ENCODE assay signal across 1 cellular context in genomic region chr14:37172024-37172869, GRCh38.
TF ChIP-seq lines count a peak whose summit lies in the region.

Gene SLC25A21, minus strand, starts transcription at chr14:37172606.

TF ChIP-seq in HepG2, 621 proteins besides CTCF, POLR2A, EP300 and RAD21 (continued from another document and continues in another):
- TF ChIP-seq, protein P1, sequence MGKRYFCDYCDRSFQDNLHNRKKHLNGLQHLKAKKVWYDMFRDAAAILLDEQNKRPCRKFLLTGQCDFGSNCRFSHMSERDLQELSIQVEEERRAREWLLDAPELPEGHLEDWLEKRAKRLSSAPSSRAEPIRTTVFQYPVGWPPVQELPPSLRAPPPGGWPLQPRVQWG (CRISPR knock-in tag; IDR thresholded peaks at IDR 0.05; ENCODE audit: borderline replicate concordance, low read depth) = 0 out of 2 replicates have a peak, but pooled peaks have one; percentile 94
- peak; percentile 78; the same call in 1 of the 2 replicates for TF ChIP-seq GFI1 (CRISPR knock-in tag; IDR thresholded peaks at IDR 0.05; ENCODE audit: borderline replicate concordance)
- peak; percentile 66 for TF ChIP-seq PAXIP1 (CRISPR knock-in tag; conservative IDR thresholded peaks at IDR 0.05)
- peak; percentile 62 for TF ChIP-seq GATA4 (IDR thresholded peaks at IDR 0.05; ENCODE audit: borderline replicate concordance, low read depth)
- TF ChIP-seq, protein P2, sequence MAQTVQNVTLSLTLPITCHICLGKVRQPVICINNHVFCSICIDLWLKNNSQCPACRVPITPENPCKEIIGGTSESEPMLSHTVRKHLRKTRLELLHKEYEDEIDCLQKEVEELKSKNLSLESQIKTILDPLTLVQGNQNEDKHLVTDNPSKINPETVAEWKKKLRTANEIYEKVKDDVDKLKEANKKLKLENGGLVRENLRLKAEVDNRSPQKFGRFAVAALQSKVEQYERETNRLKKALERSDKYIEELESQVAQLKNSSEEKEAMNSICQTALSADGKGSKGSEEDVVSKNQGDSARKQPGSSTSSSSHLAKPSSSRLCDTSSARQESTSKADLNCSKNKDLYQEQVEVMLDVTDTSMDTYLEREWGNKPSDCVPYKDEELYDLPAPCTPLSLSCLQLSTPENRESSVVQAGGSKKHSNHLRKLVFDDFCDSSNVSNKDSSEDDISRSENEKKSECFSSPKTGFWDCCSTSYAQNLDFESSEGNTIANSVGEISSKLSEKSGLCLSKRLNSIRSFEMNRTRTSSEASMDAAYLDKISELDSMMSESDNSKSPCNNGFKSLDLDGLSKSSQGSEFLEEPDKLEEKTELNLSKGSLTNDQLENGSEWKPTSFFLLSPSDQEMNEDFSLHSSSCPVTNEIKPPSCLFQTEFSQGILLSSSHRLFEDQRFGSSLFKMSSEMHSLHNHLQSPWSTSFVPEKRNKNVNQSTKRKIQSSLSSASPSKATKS (CRISPR knock-in tag; IDR thresholded peaks at IDR 0.05) = peak; percentile 50; the same call in 1 of the 2 replicates
- TF ChIP-seq, protein P3, sequence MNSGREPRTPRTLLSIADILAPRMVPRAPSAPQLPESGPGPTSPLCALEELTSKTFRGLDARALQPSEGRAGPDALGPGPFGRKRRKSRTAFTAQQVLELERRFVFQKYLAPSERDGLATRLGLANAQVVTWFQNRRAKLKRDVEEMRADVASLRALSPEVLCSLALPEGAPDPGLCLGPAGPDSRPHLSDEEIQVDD (CRISPR knock-in tag; IDR thresholded peaks at IDR 0.05; ENCODE audit: borderline replicate concordance) = peak; percentile 98
- TF ChIP-seq TFDP2 (CRISPR knock-in tag; IDR thresholded peaks at IDR 0.05) = peak; percentile 93
- TF ChIP-seq CBX1 (IDR thresholded peaks at IDR 0.05; ENCODE audit: low read depth) = peak; percentile 98
- TF ChIP-seq, protein P4, sequence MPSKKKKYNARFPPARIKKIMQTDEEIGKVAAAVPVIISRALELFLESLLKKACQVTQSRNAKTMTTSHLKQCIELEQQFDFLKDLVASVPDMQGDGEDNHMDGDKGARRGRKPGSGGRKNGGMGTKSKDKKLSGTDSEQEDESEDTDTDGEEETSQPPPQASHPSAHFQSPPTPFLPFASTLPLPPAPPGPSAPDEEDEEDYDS (CRISPR knock-in tag; IDR thresholded peaks at IDR 0.05) = peak; percentile 69
- TF ChIP-seq, protein P5, sequence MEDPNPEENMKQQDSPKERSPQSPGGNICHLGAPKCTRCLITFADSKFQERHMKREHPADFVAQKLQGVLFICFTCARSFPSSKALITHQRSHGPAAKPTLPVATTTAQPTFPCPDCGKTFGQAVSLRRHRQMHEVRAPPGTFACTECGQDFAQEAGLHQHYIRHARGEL (CRISPR knock-in tag; IDR thresholded peaks at IDR 0.05) = peak; percentile 74; the same call in 1 of the 2 replicates
- TF ChIP-seq NFKBIZ (CRISPR knock-in tag; IDR thresholded peaks at IDR 0.05) = peak; percentile 82
- TF ChIP-seq FOXM1 (CRISPR knock-in tag; IDR thresholded peaks at IDR 0.05) = peak; percentile 78
- no peak; a peak in 1 of 4 replicates for TF ChIP-seq MAFK (conservative IDR thresholded peaks at IDR 0.05 in 1 of 2, IDR thresholded peaks at IDR 0.05 in 1 of 2; ENCODE audit: low read length in 2 of 2)
- TF ChIP-seq HMGA1 (CRISPR knock-in tag; conservative IDR thresholded peaks at IDR 0.05) = no peak
- TF ChIP-seq, protein P6, sequence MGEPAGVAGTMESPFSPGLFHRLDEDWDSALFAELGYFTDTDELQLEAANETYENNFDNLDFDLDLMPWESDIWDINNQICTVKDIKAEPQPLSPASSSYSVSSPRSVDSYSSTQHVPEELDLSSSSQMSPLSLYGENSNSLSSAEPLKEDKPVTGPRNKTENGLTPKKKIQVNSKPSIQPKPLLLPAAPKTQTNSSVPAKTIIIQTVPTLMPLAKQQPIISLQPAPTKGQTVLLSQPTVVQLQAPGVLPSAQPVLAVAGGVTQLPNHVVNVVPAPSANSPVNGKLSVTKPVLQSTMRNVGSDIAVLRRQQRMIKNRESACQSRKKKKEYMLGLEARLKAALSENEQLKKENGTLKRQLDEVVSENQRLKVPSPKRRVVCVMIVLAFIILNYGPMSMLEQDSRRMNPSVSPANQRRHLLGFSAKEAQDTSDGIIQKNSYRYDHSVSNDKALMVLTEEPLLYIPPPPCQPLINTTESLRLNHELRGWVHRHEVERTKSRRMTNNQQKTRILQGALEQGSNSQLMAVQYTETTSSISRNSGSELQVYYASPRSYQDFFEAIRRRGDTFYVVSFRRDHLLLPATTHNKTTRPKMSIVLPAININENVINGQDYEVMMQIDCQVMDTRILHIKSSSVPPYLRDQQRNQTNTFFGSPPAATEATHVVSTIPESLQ (CRISPR knock-in tag; conservative IDR thresholded peaks at IDR 0.05) = 0 out of 2 replicates have a peak, but pooled peaks have one; percentile 43
- TF ChIP-seq ZNF574 (CRISPR knock-in tag; IDR thresholded peaks at IDR 0.05) = peak; percentile 95
- TF ChIP-seq, protein P7, sequence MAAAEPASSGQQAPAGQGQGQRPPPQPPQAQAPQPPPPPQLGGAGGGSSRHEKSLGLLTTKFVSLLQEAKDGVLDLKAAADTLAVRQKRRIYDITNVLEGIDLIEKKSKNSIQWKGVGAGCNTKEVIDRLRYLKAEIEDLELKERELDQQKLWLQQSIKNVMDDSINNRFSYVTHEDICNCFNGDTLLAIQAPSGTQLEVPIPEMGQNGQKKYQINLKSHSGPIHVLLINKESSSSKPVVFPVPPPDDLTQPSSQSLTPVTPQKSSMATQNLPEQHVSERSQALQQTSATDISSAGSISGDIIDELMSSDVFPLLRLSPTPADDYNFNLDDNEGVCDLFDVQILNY (CRISPR knock-in tag; conservative IDR thresholded peaks at IDR 0.05) = peak; percentile 81
- TF ChIP-seq ZNF512B (CRISPR knock-in tag; IDR thresholded peaks at IDR 0.05; ENCODE audit: borderline replicate concordance) = peak; percentile 96
- TF ChIP-seq SIX4 (CRISPR knock-in tag; IDR thresholded peaks at IDR 0.05) = no peak
- TF ChIP-seq, protein P8, sequence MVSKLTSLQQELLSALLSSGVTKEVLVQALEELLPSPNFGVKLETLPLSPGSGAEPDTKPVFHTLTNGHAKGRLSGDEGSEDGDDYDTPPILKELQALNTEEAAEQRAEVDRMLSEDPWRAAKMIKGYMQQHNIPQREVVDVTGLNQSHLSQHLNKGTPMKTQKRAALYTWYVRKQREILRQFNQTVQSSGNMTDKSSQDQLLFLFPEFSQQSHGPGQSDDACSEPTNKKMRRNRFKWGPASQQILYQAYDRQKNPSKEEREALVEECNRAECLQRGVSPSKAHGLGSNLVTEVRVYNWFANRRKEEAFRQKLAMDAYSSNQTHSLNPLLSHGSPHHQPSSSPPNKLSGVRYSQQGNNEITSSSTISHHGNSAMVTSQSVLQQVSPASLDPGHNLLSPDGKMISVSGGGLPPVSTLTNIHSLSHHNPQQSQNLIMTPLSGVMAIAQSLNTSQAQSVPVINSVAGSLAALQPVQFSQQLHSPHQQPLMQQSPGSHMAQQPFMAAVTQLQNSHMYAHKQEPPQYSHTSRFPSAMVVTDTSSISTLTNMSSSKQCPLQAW (CRISPR knock-in tag; IDR thresholded peaks at IDR 0.05) = peak; percentile 93
- TF ChIP-seq, protein P9, sequence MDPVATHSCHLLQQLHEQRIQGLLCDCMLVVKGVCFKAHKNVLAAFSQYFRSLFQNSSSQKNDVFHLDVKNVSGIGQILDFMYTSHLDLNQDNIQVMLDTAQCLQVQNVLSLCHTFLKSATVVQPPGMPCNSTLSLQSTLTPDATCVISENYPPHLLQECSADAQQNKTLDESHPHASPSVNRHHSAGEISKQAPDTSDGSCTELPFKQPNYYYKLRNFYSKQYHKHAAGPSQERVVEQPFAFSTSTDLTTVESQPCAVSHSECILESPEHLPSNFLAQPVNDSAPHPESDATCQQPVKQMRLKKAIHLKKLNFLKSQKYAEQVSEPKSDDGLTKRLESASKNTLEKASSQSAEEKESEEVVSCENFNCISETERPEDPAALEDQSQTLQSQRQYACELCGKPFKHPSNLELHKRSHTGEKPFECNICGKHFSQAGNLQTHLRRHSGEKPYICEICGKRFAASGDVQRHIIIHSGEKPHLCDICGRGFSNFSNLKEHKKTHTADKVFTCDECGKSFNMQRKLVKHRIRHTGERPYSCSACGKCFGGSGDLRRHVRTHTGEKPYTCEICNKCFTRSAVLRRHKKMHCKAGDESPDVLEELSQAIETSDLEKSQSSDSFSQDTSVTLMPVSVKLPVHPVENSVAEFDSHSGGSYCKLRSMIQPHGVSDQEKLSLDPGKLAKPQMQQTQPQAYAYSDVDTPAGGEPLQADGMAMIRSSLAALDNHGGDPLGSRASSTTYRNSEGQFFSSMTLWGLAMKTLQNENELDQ (CRISPR knock-in tag; IDR thresholded peaks at IDR 0.05; ENCODE audit: borderline replicate concordance) = peak; percentile 86
- TF ChIP-seq ZNF367 (CRISPR knock-in tag; IDR thresholded peaks at IDR 0.05; ENCODE audit: borderline replicate concordance) = peak; percentile 87
- TF ChIP-seq HNRNPK (IDR thresholded peaks at IDR 0.05; ENCODE audit: low read depth, low read length, poor library complexity, severe bottlenecking) = no peak
- TF ChIP-seq RARG (CRISPR knock-in tag; IDR thresholded peaks at IDR 0.05; ENCODE audit: low read depth) = peak; percentile 97; the same call in 1 of the 2 replicates
- peak; percentile 98 for TF ChIP-seq PHF8 (CRISPR knock-in tag; IDR thresholded peaks at IDR 0.05)
- TF ChIP-seq TIGD3 (CRISPR knock-in tag; IDR thresholded peaks at IDR 0.05; ENCODE audit: borderline replicate concordance) = peak; percentile 94
- peak; percentile 69; the same call in 1 of the 2 replicates for TF ChIP-seq MZF1 (CRISPR knock-in tag; IDR thresholded peaks at IDR 0.05; ENCODE audit: borderline replicate concordance)
- peak; percentile 81 for TF ChIP-seq ZSCAN22 (CRISPR knock-in tag; IDR thresholded peaks at IDR 0.05)
